ENCODE assay signal across 16 cellular contexts in the genomic region with DNA sequence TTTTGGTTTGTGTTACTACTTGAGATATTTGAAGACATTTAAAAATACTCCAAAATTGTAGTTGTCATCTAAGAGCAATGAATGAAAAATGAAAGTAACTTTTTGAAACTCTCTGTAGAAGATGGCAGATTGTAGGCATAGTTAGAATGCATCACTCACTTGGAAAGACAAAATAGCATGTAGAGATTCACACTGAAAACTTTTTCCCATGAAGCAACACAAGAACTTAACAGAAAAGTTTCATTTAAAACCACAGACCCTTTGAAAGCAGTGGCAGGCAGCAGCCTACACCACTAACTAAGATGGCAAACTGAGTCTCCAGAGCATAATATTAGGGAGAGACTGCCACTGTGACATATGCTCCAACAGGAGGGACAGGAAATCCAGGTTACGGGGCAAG.
A peak's percentile ranks its signal among the peaks of the same experiment; 100 is the strongest.
DNase-seq lines count a peak whose midpoint lies in the region; ATAC-seq and FAIRE-seq lines count a peak whose summit lies in the region.
"Had no signal": no experiment of that assay in that cellular context is flagged by ENCODE, and none has a peak within 500 bp of the region (broad histone marks: within the 10 kb centered on the region; RNA-seq: fewer than 3 reads in every experiment).

No MANE protein-coding gene starts in this region.

- DNase-seq in Kasumi-1 (lab: John Stamatoyannopoulos, UW) (no peak), kidney glomerular epithelial cell (lab: John Stamatoyannopoulos, UW) (no peak), urothelium cell line (ENCODE audit: low spot score) (no peak)
- no peak for DNase-seq in stimulated activated CD4-positive, alpha-beta T cell treated with anti-CD3 and anti-CD28 coated beads, Interleukin-2, amount 100 ng/mL, for 24 hours
- DNase-seq: activated naive CD4-positive, alpha-beta T cell treated with anti-CD3 and anti-CD28 coated beads, Interleukin-2, amount 10 ng/mL, durations not matched to agents 7 days and 5 days; activated T-cell treated with anti-CD3 and anti-CD28 coated beads for 4 hours; body of pancreas; IMR-90; left colon; NCI-H1048 had no signal

- no peak for FAIRE-seq in urothelium cell line (lab: Jason Lieb, UNC)
- FAIRE-seq: frontal cortex had no signal

- ATAC-seq in GM18867 (IDR thresholded peaks at IDR 0.05; ENCODE audit: unreplicated experiment), result peak; percentile 66
- peak; percentile 41 for ATAC-seq in GM21423 (IDR thresholded peaks at IDR 0.05; ENCODE audit: unreplicated experiment)
- ATAC-seq in HG03025 (IDR thresholded peaks at IDR 0.05; ENCODE audit: low FRiP score, unreplicated experiment), result peak; percentile 61
- ATAC-seq in HG03571 (IDR thresholded peaks at IDR 0.05; ENCODE audit: unreplicated experiment), result peak; percentile 48
- ATAC-seq: body of pancreas, HCT116, left colon had no signal
